Comparison of ENCODE assay signal across 19 cellular contexts in genomic region chr5:76500633-76501393, GRCh38.
"Had no signal": no experiment of that assay in that cellular context is flagged by ENCODE, and none has a peak within 500 bp of the region (broad histone marks: within the 10 kb centered on the region; RNA-seq: fewer than 3 reads in every experiment).

No MANE protein-coding gene starts in this region.

- H3K27me3 ChIP-seq: left lung, right lobe of liver, spleen, upper lobe of left lung had no signal

- H3K9me3 ChIP-seq: left lung, mucosa of descending colon, psoas muscle, right lobe of liver, spleen, upper lobe of left lung had no signal

- H3K4me3 Mint-ChIP-seq: activated CD8-positive, alpha-beta memory T cell treated with anti-CD3 and anti-CD28 coated beads, Interleukin-2, amount 10 ng/mL, durations not matched to agents 7 days and 5 days; activated naive CD8-positive, alpha-beta T cell treated with anti-CD3 and anti-CD28 coated beads, Interleukin-2, amount 10 ng/mL, durations not matched to agents 7 days and 5 days; activated T-cell treated with anti-CD3 and anti-CD28 coated beads, Interleukin-2, amount 50 U/mL, for 4 hours; dendritic cell treated with granulocyte-macrophage colony-stimulating factor and Interleukin-4, amounts not matched to agents 40 ng/mL and 50 ng/mL, for 4 days; nephron had no signal

- ATAC-seq: activated CD4-positive, CD25-positive, alpha-beta regulatory T cell treated with anti-CD3 and anti-CD28 coated beads, Interleukin-2, amount 50 U/mL, for 24 hours; activated CD8-positive, alpha-beta memory T cell treated with anti-CD3 and anti-CD28 coated beads, Interleukin-2, amount 10 ng/mL, durations not matched to agents 7 days and 5 days; activated T-cell treated with anti-CD3 and anti-CD28 coated beads, Interleukin-2, amount 50 U/mL, for 4 hours; left lung; mucosa of descending colon; psoas muscle; right lobe of liver had no signal

- H3K4me1 Mint-ChIP-seq: nephron had no signal

- H3K27ac Mint-ChIP-seq: activated CD8-positive, alpha-beta memory T cell treated with anti-CD3 and anti-CD28 coated beads, Interleukin-2, amount 10 ng/mL, durations not matched to agents 7 days and 5 days; activated naive CD8-positive, alpha-beta T cell treated with anti-CD3 and anti-CD28 coated beads, Interleukin-2, amount 10 ng/mL, durations not matched to agents 7 days and 5 days; dendritic cell treated with granulocyte-macrophage colony-stimulating factor and Interleukin-4, amounts not matched to agents 40 ng/mL and 50 ng/mL, for 4 days; nephron had no signal

- DNase-seq: activated CD8-positive, alpha-beta memory T cell treated with anti-CD3 and anti-CD28 coated beads, Interleukin-2, amount 10 ng/mL, durations not matched to agents 7 days and 5 days; activated naive CD8-positive, alpha-beta T cell treated with anti-CD3 and anti-CD28 coated beads, Interleukin-2, amount 10 ng/mL, durations not matched to agents 7 days and 5 days; activated T-cell treated with anti-CD3 and anti-CD28 coated beads, Interleukin-2, amount 50 U/mL, for 4 hours; anterior cingulate cortex; central memory CD4-positive, alpha-beta T cell; glutamatergic neuron; left lung; mucosa of descending colon; occipital lobe; psoas muscle; right lobe of liver; spleen; stimulated activated CD4-positive, alpha-beta T cell treated with anti-CD3 and anti-CD28 coated beads, Interleukin-2, amount 100 ng/mL, for 24 hours; stimulated activated naive CD4-positive, alpha-beta T cell; substantia nigra; upper lobe of left lung had no signal

- H3K36me3 ChIP-seq: left lung, right lobe of liver, spleen, upper lobe of left lung had no signal

- H3K4me1 ChIP-seq: psoas muscle had no signal

- H3K4me3 ChIP-seq: left lung, mucosa of descending colon, psoas muscle, right lobe of liver, spleen, upper lobe of left lung had no signal

- H3K27me3 Mint-ChIP-seq: activated CD8-positive, alpha-beta memory T cell treated with anti-CD3 and anti-CD28 coated beads, Interleukin-2, amount 10 ng/mL, durations not matched to agents 7 days and 5 days; activated naive CD8-positive, alpha-beta T cell treated with anti-CD3 and anti-CD28 coated beads, Interleukin-2, amount 10 ng/mL, durations not matched to agents 7 days and 5 days; dendritic cell treated with granulocyte-macrophage colony-stimulating factor and Interleukin-4, amounts not matched to agents 40 ng/mL and 50 ng/mL, for 4 days had no signal

- H3K9me3 Mint-ChIP-seq: activated naive CD8-positive, alpha-beta T cell treated with anti-CD3 and anti-CD28 coated beads, Interleukin-2, amount 10 ng/mL, durations not matched to agents 7 days and 5 days; activated T-cell treated with anti-CD3 and anti-CD28 coated beads, Interleukin-2, amount 50 U/mL, for 4 hours; dendritic cell treated with granulocyte-macrophage colony-stimulating factor and Interleukin-4, amounts not matched to agents 40 ng/mL and 50 ng/mL, for 4 days; nephron had no signal

- H3K27ac ChIP-seq: left lung, psoas muscle, right lobe of liver, spleen, upper lobe of left lung had no signal
